In the genomic region with DNA sequence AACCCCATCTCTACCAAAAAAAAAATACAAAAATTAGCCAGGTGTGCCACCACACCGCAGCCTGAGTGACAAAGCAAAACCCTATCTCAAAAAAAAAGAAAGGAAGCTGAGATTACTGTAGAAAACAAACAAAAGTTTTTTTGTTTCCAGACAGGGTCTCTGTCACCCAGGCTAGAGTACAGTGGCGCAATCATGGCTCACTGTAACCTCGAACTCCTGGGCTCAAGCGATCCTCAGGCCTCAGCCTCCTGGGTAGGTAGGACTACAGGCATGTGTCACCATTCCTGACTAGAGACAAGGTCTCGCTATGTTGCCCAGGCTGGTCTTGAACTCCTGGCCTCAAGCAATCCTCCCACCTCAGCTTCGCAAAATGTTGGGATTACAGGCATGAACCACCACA, we compare ENCODE assay signal across 22 cellular contexts. TPM values are rescaled to one million over a fixed set of nuclear protein-coding genes. Genes with fewer than 3 reads are reported as not detected.
A peak's percentile ranks its signal among the peaks of the same experiment; 100 is the strongest.
DNase-seq lines count a peak whose midpoint lies in the region; ATAC-seq and TF ChIP-seq lines count a peak whose summit lies in the region.
"Had no signal": no experiment of that assay in that cellular context is flagged by ENCODE, and none has a peak within 500 bp of the region (broad histone marks: within the 10 kb centered on the region; RNA-seq: fewer than 3 reads in every experiment).

No MANE protein-coding gene starts in this region.

- DNase-seq in activated T-cell treated with anti-CD3 and anti-CD28 coated beads, Interleukin-2, amount 50 U/mL, for 24 hours, result no peak
- DNase-seq in activated T-cell treated with anti-CD3 and anti-CD28 coated beads for 4 hours (no peak), NCI-H1436 treated with DMSO at 0.1 percent for 48 hours (lab: John Stamatoyannopoulos, UW) (no peak), lower lobe of right lung (no peak)
- DNase-seq in activated naive CD8-positive, alpha-beta T cell treated with anti-CD3 and anti-CD28 coated beads, Interleukin-2, amount 50 U/mL, for 24 hours, result no peak
- DNase-seq: activated naive CD4-positive, alpha-beta T cell; activated T-cell treated with anti-CD3 and anti-CD28 coated beads, Interleukin-2, amount 50 U/mL, for 1 hour; BE2C; dorsolateral prefrontal cortex; foreskin keratinocyte; NCI-H1092 treated with DMSO at 0.1 percent for 48 hours; NCI-H2081 treated with DMSO at 0.1 percent for 48 hours; NK-92 treated with Interleukin-12 subunit alpha and Interleukin-12 subunit beta, amount 100 ng/mL, for 24 hours; Peyer's patch; stimulated activated naive CD4-positive, alpha-beta T cell; thyroid gland had no signal

- no peaks in the 10 kb centered on the region for H3K27me3 Mint-ChIP-seq in activated T-cell treated with anti-CD3 and anti-CD28 coated beads, Interleukin-2, amount 50 U/mL, for 24 hours
- no peaks in the 10 kb centered on the region for H3K27me3 Mint-ChIP-seq in IgD-negative memory B cell
- H3K27me3 Mint-ChIP-seq in activated naive CD8-positive, alpha-beta T cell treated with anti-CD3 and anti-CD28 coated beads, Interleukin-2, amount 50 U/mL, for 24 hours, result no peaks in the 10 kb centered on the region
- H3K27me3 Mint-ChIP-seq: central memory CD8-positive, alpha-beta T cell had no signal

- TF ChIP-seq CTCF in neutrophil (IDR thresholded peaks at IDR 0.05) (no peak), lower lobe of right lung (IDR thresholded peaks at IDR 0.05) (no peak)

- intact Hi-C loops in lower lobe of right lung (cut with DNase I), result no loop called here

- H3K27ac ChIP-seq in neutrophil (peak overlapping the region; percentile 36), lower lobe of right lung (no peak overlapping the region)
- H3K27ac ChIP-seq: foreskin keratinocyte, thyroid gland had no signal

- H3K27ac Mint-ChIP-seq in activated T-cell treated with anti-CD3 and anti-CD28 coated beads, Interleukin-2, amount 50 U/mL, for 24 hours, result peak overlapping the region; percentile 85
- H3K27ac Mint-ChIP-seq in IgD-negative memory B cell, result peak overlapping the region in 1 of 3 donors; percentile 76
- peak overlapping the region; percentile 56 for H3K27ac Mint-ChIP-seq in activated naive CD8-positive, alpha-beta T cell treated with anti-CD3 and anti-CD28 coated beads, Interleukin-2, amount 50 U/mL, for 24 hours

- H3K27me3 ChIP-seq in neutrophil (no peaks in the 10 kb centered on the region), lower lobe of right lung (ENCODE audit: low read depth) (no peaks in the 10 kb centered on the region)
- H3K27me3 ChIP-seq: BE2C, dorsolateral prefrontal cortex, foreskin keratinocyte, Peyer's patch, thyroid gland had no signal

- H3K9me3 ChIP-seq in neutrophil (no peaks in the 10 kb centered on the region), lower lobe of right lung (no peaks in the 10 kb centered on the region)
- H3K9me3 ChIP-seq: BE2C, Peyer's patch, thyroid gland had no signal

- H3K4me3 ChIP-seq in neutrophil (ENCODE audit: low read depth in 1 of 2, low read length in 1 of 2) (no peak overlapping the region), lower lobe of right lung (no peak overlapping the region)
- H3K4me3 ChIP-seq: Peyer's patch, smooth muscle cell, thyroid gland had no signal

- ATAC-seq in activated naive CD8-positive, alpha-beta T cell treated with anti-CD3 and anti-CD28 coated beads, Interleukin-2, amount 50 U/mL, for 24 hours, result no peak
- ATAC-seq in GM18502 (IDR thresholded peaks at IDR 0.05; ENCODE audit: poor library complexity, unreplicated experiment) (no peak), lower lobe of right lung (no peak)
- ATAC-seq: foreskin keratinocyte, WTC11 had no signal

- no peaks in the 10 kb centered on the region for H3K9me3 Mint-ChIP-seq in activated T-cell treated with anti-CD3 and anti-CD28 coated beads, Interleukin-2, amount 50 U/mL, for 24 hours
- H3K9me3 Mint-ChIP-seq in IgD-negative memory B cell, result no peaks in the 10 kb centered on the region
- no peaks in the 10 kb centered on the region for H3K9me3 Mint-ChIP-seq in activated naive CD8-positive, alpha-beta T cell treated with anti-CD3 and anti-CD28 coated beads, Interleukin-2, amount 50 U/mL, for 24 hours
- H3K9me3 Mint-ChIP-seq: central memory CD8-positive, alpha-beta T cell; WTC11 had no signal

- peaks cover 21 to 27% of the 10 kb centered on the region in 2 experiments for H3K4me1 ChIP-seq in neutrophil (ENCODE audit: control insufficient read depth in 1 of 2, insufficient read depth in 1 of 2, low read depth in 1 of 2, low read length in 1 of 2)
- peaks cover 48% of the 10 kb centered on the region for H3K4me1 ChIP-seq in lower lobe of right lung
- H3K4me1 ChIP-seq: foreskin keratinocyte had no signal

- H3K36me3 Mint-ChIP-seq in activated T-cell treated with anti-CD3 and anti-CD28 coated beads, Interleukin-2, amount 50 U/mL, for 24 hours (ENCODE audit: low read depth), result peaks cover 90% of the 10 kb centered on the region
- no peaks in the 10 kb centered on the region for H3K36me3 Mint-ChIP-seq in IgD-negative memory B cell
- H3K36me3 Mint-ChIP-seq in activated naive CD8-positive, alpha-beta T cell treated with anti-CD3 and anti-CD28 coated beads, Interleukin-2, amount 50 U/mL, for 24 hours (ENCODE audit: low read depth), result peaks cover 21% of the 10 kb centered on the region

- peaks cover 39% of the 10 kb centered on the region for H3K4me1 Mint-ChIP-seq in activated T-cell treated with anti-CD3 and anti-CD28 coated beads, Interleukin-2, amount 50 U/mL, for 24 hours (ENCODE audit: low read depth)
- H3K4me1 Mint-ChIP-seq in IgD-negative memory B cell, result peaks cover 18 to 21% (median 19%) of the 10 kb centered on the region in 3 donors
- H3K4me1 Mint-ChIP-seq in activated naive CD8-positive, alpha-beta T cell treated with anti-CD3 and anti-CD28 coated beads, Interleukin-2, amount 50 U/mL, for 24 hours, result peaks cover 24% of the 10 kb centered on the region

- H3K36me3 ChIP-seq in neutrophil (peaks cover 66% of the 10 kb centered on the region), lower lobe of right lung (peaks cover 72% of the 10 kb centered on the region)

- no peak overlapping the region for H3K4me3 Mint-ChIP-seq in activated T-cell treated with anti-CD3 and anti-CD28 coated beads, Interleukin-2, amount 50 U/mL, for 24 hours
- peak overlapping the region in 3 of 4 donors; percentile 17 to 34 (median 33) for H3K4me3 Mint-ChIP-seq in IgD-negative memory B cell
- H3K4me3 Mint-ChIP-seq in activated naive CD8-positive, alpha-beta T cell treated with anti-CD3 and anti-CD28 coated beads, Interleukin-2, amount 50 U/mL, for 24 hours, result no peak overlapping the region
- H3K4me3 Mint-ChIP-seq: central memory CD8-positive, alpha-beta T cell; WTC11 had no signal

RNA-seq across cellular contexts. Expression of a gene that starts 2.8 kb away (rescaled TPM):
- 42.5 TPM for polyA plus RNA-seq in IgD-negative memory B cell
- total RNA-seq in lower lobe of right lung, result 27.4 TPM

RNA-seq across cellular contexts. Expression of a gene that starts 6.2 kb away (rescaled TPM):
- polyA plus RNA-seq in IgD-negative memory B cell, result 35.7 TPM
- total RNA-seq in lower lobe of right lung, result 94.8 TPM

RNA-seq across cellular contexts. Expression of a gene that starts 8.5 kb away (rescaled TPM):
- 123 TPM for polyA plus RNA-seq in IgD-negative memory B cell
- total RNA-seq in lower lobe of right lung, result 68.1 TPM

RNA-seq across cellular contexts. Expression of a gene that starts 10.1 kb away (rescaled TPM):
- polyA plus RNA-seq in IgD-negative memory B cell, result 102 TPM
- total RNA-seq in lower lobe of right lung, result 28.5 TPM

RNA-seq across cellular contexts. Expression of a gene that starts 18.8 kb away (rescaled TPM):
- 57.6 TPM for polyA plus RNA-seq in IgD-negative memory B cell
- 31.9 TPM for total RNA-seq in lower lobe of right lung

Comparison
In these comparisons a context has a peak if more than half of its experiments do, and no peak if none do; other contexts are left out.
1. H3K4me3 Mint-ChIP-seq: peak in IgD-negative memory B cell (3 of 4); none in activated T-cell treated with anti-CD3 and anti-CD28 coated beads, Interleukin-2, amount 50 U/mL, for 24 hours (single experiment) and activated naive CD8-positive, alpha-beta T cell treated with anti-CD3 and anti-CD28 coated beads, Interleukin-2, amount 50 U/mL, for 24 hours (single experiment).